ENCODE assay signal across 18 cellular contexts in genomic region chr3:72164635-72164978, GRCh38.
DNase-seq lines count a peak whose midpoint lies in the region; ATAC-seq and TF ChIP-seq lines count a peak whose summit lies in the region.
"Had no signal": no experiment of that assay in that cellular context is flagged by ENCODE, and none has a peak within 500 bp of the region (broad histone marks: within the 10 kb centered on the region; RNA-seq: fewer than 3 reads in every experiment).

No MANE protein-coding gene starts in this region.

- no peak overlapping the region for H3K9ac ChIP-seq in BLaER1 treated with 17β-estradiol and CSF1 and Interleukin-3, amounts not matched to agents 10 nM and 100 nM
- no peak overlapping the region for H3K9ac ChIP-seq in neuronal stem cell (ENCODE audit: low read depth, low read length, poor library complexity)
- H3K9ac ChIP-seq: SK-N-SH had no signal

- H3K4me2 ChIP-seq in BLaER1 treated with 17β-estradiol and CSF1 and Interleukin-3, amounts not matched to agents 10 nM and 100 nM, result peak overlapping the region in 10 of 11 experiments; percentile 64 to 94 (median 86); a peak in 20 of 22 replicates
- no peak overlapping the region for H3K4me2 ChIP-seq in GM23338
- H3K4me2 ChIP-seq in OCI-LY7 (ENCODE audit: low read length), result peak overlapping the region; percentile 69
- no peak overlapping the region for H3K4me2 ChIP-seq in neuronal stem cell (ENCODE audit: insufficient read depth, low read length, poor library complexity, severe bottlenecking)
- H3K4me2 ChIP-seq: A549, SK-N-SH had no signal

- no peak overlapping the region for H2BK120ac ChIP-seq in neuronal stem cell (ENCODE audit: low read depth, low read length)

- no peaks in the 10 kb centered on the region for H3K9me3 ChIP-seq in BLaER1 treated with 17β-estradiol and CSF1 and Interleukin-3, amounts not matched to agents 10 nM and 100 nM (replicated peaks in 1 of 11)
- no peaks in the 10 kb centered on the region for H3K9me3 ChIP-seq in OCI-LY7 (ENCODE audit: low read length)
- H3K9me3 ChIP-seq in neuronal stem cell (replicated peaks in 1 of 2; ENCODE audit: control insufficient read depth in 2 of 2, insufficient read depth in 1 of 2, low read depth in 1 of 2, low read length in 2 of 2), result no peaks in the 10 kb centered on the region
- H3K9me3 ChIP-seq: A549, SK-N-SH had no signal

- H3K79me2 ChIP-seq in GM23338 (replicated peaks; ENCODE audit: insufficient read depth), result no peaks in the 10 kb centered on the region
- H3K79me2 ChIP-seq in OCI-LY7 (ENCODE audit: insufficient read depth, low read depth, low read length), result no peaks in the 10 kb centered on the region

- no peak for ATAC-seq in GM23338
- ATAC-seq in HG03135 (IDR thresholded peaks at IDR 0.05; ENCODE audit: unreplicated experiment), result no peak
- ATAC-seq: A549, Panc1, Right ventricle myocardium inferior had no signal

- H3K4ac ChIP-seq in neuronal stem cell (ENCODE audit: low read length), result no peak overlapping the region

- H2BK15ac ChIP-seq in neuronal stem cell (ENCODE audit: low read length), result no peak overlapping the region

- POLR2A ChIA-PET in OCI-LY7 (lab: Charles Lee), result interaction anchor here (0.6 to 2.9 kb wide), 13 partner anchors 9 to 281 kb away, joined by 3 to 24 read pairs (median 7); no protein-coding TSS in a partner anchor

- no peak overlapping the region for H3K4me3 ChIP-seq in BLaER1 treated with 17β-estradiol and CSF1 and Interleukin-3, amounts not matched to agents 10 nM and 100 nM
- H3K4me3 ChIP-seq in GM23338, result no peak overlapping the region
- peak overlapping the region; percentile 45 for H3K4me3 ChIP-seq in OCI-LY7 (ENCODE audit: low read depth, low read length, poor library complexity, severe bottlenecking)
- H3K4me3 ChIP-seq in neuronal stem cell (ENCODE audit: low read length in 2 of 2), result no peak overlapping the region
- H3K4me3 ChIP-seq: A549 had no signal

- H4K91ac ChIP-seq in neuronal stem cell (ENCODE audit: low read depth, low read length, poor library complexity), result no peak overlapping the region

- peaks cover 0 to 4% (median 0%) of the 10 kb centered on the region in 11 experiments; a peak in 2 of 22 replicates for H4K20me1 ChIP-seq in BLaER1 treated with 17β-estradiol and CSF1 and Interleukin-3, amounts not matched to agents 10 nM and 100 nM
- H4K20me1 ChIP-seq in GM23338 (replicated peaks; ENCODE audit: insufficient read depth) (no peaks in the 10 kb centered on the region), OCI-LY7 (ENCODE audit: insufficient read depth, low read length) (no peaks in the 10 kb centered on the region)

- peak overlapping the region; percentile 0 for H4K8ac ChIP-seq in neuronal stem cell (ENCODE audit: low read depth, low read length)

- H3K9me2 ChIP-seq in GM23338 (ENCODE audit: insufficient read depth) (no peaks in the 10 kb centered on the region), OCI-LY7 (ENCODE audit: insufficient read depth, low read length) (no peaks in the 10 kb centered on the region)
- H3K9me2 ChIP-seq: SK-N-SH had no signal

- H3K4me3 Mint-ChIP-seq in GM23338, result no peak overlapping the region
- no peak overlapping the region for H3K4me3 Mint-ChIP-seq in activated T-helper 1 cell treated with anti-CD3 and anti-CD28 coated beads, Interleukin-12 subunit alpha, Interleukin-12 subunit beta, Interleukin-2, Interleukin-4 antibody, amounts not matched to agents 30 ng/mL and 10 ng/mL and 1 ng/mL, durations not matched to agents 14 hours and 24 hours and 36 hours
- H3K4me3 Mint-ChIP-seq: CD14-positive monocyte had no signal

- no TSS peak for BruUV-seq in OCI-LY7 (replicated peaks; lab: Mats Ljungman, UMichigan)

- H3K4me1 Mint-ChIP-seq in GM23338, result peaks cover 9% of the 10 kb centered on the region
- H3K4me1 Mint-ChIP-seq in activated T-helper 1 cell treated with anti-CD3 and anti-CD28 coated beads, Interleukin-12 subunit alpha, Interleukin-12 subunit beta, Interleukin-2, Interleukin-4 antibody, amounts not matched to agents 30 ng/mL and 10 ng/mL and 1 ng/mL, durations not matched to agents 14 hours and 24 hours and 36 hours (ENCODE audit: low read depth), result no peaks in the 10 kb centered on the region

- no peak overlapping the region for H3K23ac ChIP-seq in neuronal stem cell (ENCODE audit: low read depth, low read length, poor library complexity)

- H2AFZ ChIP-seq in GM23338 (no peak overlapping the region), OCI-LY7 (ENCODE audit: low read length) (no peak overlapping the region), neuronal stem cell (ENCODE audit: low read length) (no peak overlapping the region)

- H3K4me1 ChIP-seq in BLaER1 treated with 17β-estradiol and CSF1 and Interleukin-3, amounts not matched to agents 10 nM and 100 nM, result peaks cover 31 to 47% (median 38%) of the 10 kb centered on the region in 10 experiments
- H3K4me1 ChIP-seq in GM23338 (ENCODE audit: insufficient read depth), result no peaks in the 10 kb centered on the region
- H3K4me1 ChIP-seq in OCI-LY7 (ENCODE audit: insufficient read depth, low read length, poor library complexity, severe bottlenecking), result peaks cover 49% of the 10 kb centered on the region
- H3K4me1 ChIP-seq in neuronal stem cell (ENCODE audit: control insufficient read depth in 2 of 2, insufficient read depth in 1 of 2, low read depth in 1 of 2, low read length in 2 of 2), result peaks cover 0 to 13% of the 10 kb centered on the region in 2 donors

- H2AK5ac ChIP-seq in neuronal stem cell (ENCODE audit: low read depth, low read length), result no peak overlapping the region

- H3K27me3 Mint-ChIP-seq in GM23338 (ENCODE audit: insufficient read depth, low read depth, poor library complexity), result peaks cover 4% of the 10 kb centered on the region
- peaks cover 5% of the 10 kb centered on the region for H3K27me3 Mint-ChIP-seq in activated T-helper 1 cell treated with anti-CD3 and anti-CD28 coated beads, Interleukin-12 subunit alpha, Interleukin-12 subunit beta, Interleukin-2, Interleukin-4 antibody, amounts not matched to agents 30 ng/mL and 10 ng/mL and 1 ng/mL, durations not matched to agents 14 hours and 24 hours and 36 hours (ENCODE audit: insufficient read depth)

- peak overlapping the region; percentile 60; the same call in 1 of the 2 replicates for H3K27ac Mint-ChIP-seq in GM23338
- H3K27ac Mint-ChIP-seq in activated T-helper 1 cell treated with anti-CD3 and anti-CD28 coated beads, Interleukin-12 subunit alpha, Interleukin-12 subunit beta, Interleukin-2, Interleukin-4 antibody, amounts not matched to agents 30 ng/mL and 10 ng/mL and 1 ng/mL, durations not matched to agents 14 hours and 24 hours and 36 hours, result no peak overlapping the region

- H3F3A ChIP-seq in GM23338 (replicated peaks; ENCODE audit: low read depth), result no peaks in the 10 kb centered on the region

- H2BK12ac ChIP-seq in neuronal stem cell (ENCODE audit: low read length), result no peak overlapping the region

- H3K27ac ChIP-seq in BLaER1 treated with 17β-estradiol and CSF1 and Interleukin-3, amounts not matched to agents 10 nM and 100 nM, result no peak overlapping the region; a peak in 2 of 22 replicates
- H3K27ac ChIP-seq in GM23338 (ENCODE audit: low read depth) (no peak overlapping the region), OCI-LY7 (ENCODE audit: low read depth, low read length, poor library complexity, severe bottlenecking) (peak overlapping the region; percentile 90), neuronal stem cell (replicated peaks; ENCODE audit: low read length) (no peak overlapping the region)
- H3K27ac ChIP-seq: A549 had no signal

- no peak overlapping the region for H3K14ac ChIP-seq in neuronal stem cell (ENCODE audit: low read length)

- H3K79me1 ChIP-seq in neuronal stem cell (ENCODE audit: low read depth, low read length), result no peaks in the 10 kb centered on the region

- intact Hi-C loops in OCI-LY7 (cut with micrococcal nuclease; ENCODE audit: unreplicated experiment), result loop anchor here (1.0 to 5.0 kb wide), 9 partner anchors 63 to 658 kb away; partner anchors contain the start of gene RYBP
- intact Hi-C loops in activated T-helper 1 cell treated with anti-CD3 and anti-CD28 coated beads, Interleukin-12 subunit alpha, Interleukin-12 subunit beta, Interleukin-2, Interleukin-4 antibody, amounts not matched to agents 30 ng/mL and 10 ng/mL and 1 ng/mL, durations not matched to agents 14 hours and 24 hours and 36 hours (cut with micrococcal nuclease), result no loop called here

- no peaks in the 10 kb centered on the region for H3K36me3 ChIP-seq in BLaER1 treated with 17β-estradiol and CSF1 and Interleukin-3, amounts not matched to agents 10 nM and 100 nM
- H3K36me3 ChIP-seq in GM23338 (ENCODE audit: insufficient read depth) (no peaks in the 10 kb centered on the region), OCI-LY7 (ENCODE audit: insufficient read depth, low read length) (no peaks in the 10 kb centered on the region), neuronal stem cell (replicated peaks in 1 of 2; ENCODE audit: control insufficient read depth in 2 of 2, insufficient read depth in 2 of 2, low read length in 2 of 2) (no peaks in the 10 kb centered on the region)

- no peaks in the 10 kb centered on the region for H3K36me3 Mint-ChIP-seq in GM23338 (ENCODE audit: low read depth)
- no peaks in the 10 kb centered on the region for H3K36me3 Mint-ChIP-seq in activated T-helper 1 cell treated with anti-CD3 and anti-CD28 coated beads, Interleukin-12 subunit alpha, Interleukin-12 subunit beta, Interleukin-2, Interleukin-4 antibody, amounts not matched to agents 30 ng/mL and 10 ng/mL and 1 ng/mL, durations not matched to agents 14 hours and 24 hours and 36 hours (ENCODE audit: low read depth)
- H3K36me3 Mint-ChIP-seq: CD14-positive monocyte had no signal

- no CpG with 5 or more reads among the region's 5 CpGs for WGBS in neuronal stem cell (ENCODE audit: extremely low coverage in 2 of 2, insufficient read length in 2 of 2, insufficient replicate concordance in 1 of 2), 2 donors

- peaks cover 0 to 10% (median 0%) of the 10 kb centered on the region in 11 experiments; a peak in 3 of 22 replicates for H3K27me3 ChIP-seq in BLaER1 treated with 17β-estradiol and CSF1 and Interleukin-3, amounts not matched to agents 10 nM and 100 nM
- H3K27me3 ChIP-seq in GM23338 (ENCODE audit: insufficient read depth), result no peaks in the 10 kb centered on the region
- H3K27me3 ChIP-seq in neuronal stem cell (ENCODE audit: control insufficient read depth in 3 of 3, insufficient read depth in 3 of 3, low read depth in 1 of 3, low read length in 3 of 3), result no peaks in the 10 kb centered on the region

- CTCF ChIA-PET in OCI-LY7 (lab: Charles Lee; ENCODE audit: unreplicated experiment), result interaction anchor here (0.6 to 1.0 kb wide), 5 partner anchors 9 to 106 kb away, joined by 3 to 5 read pairs (median 3); no protein-coding TSS in a partner anchor

- no peak for TF ChIP-seq CTCF in GM23338 (conservative IDR thresholded peaks at IDR 0.05; ENCODE audit: low read depth in 2 of 2)
- TF ChIP-seq CTCF in OCI-LY7 (conservative IDR thresholded peaks at IDR 0.05; ENCODE audit: low read length), result no peak

- no peaks in the 10 kb centered on the region for H3K9me3 Mint-ChIP-seq in GM23338
- no peaks in the 10 kb centered on the region for H3K9me3 Mint-ChIP-seq in activated T-helper 1 cell treated with anti-CD3 and anti-CD28 coated beads, Interleukin-12 subunit alpha, Interleukin-12 subunit beta, Interleukin-2, Interleukin-4 antibody, amounts not matched to agents 30 ng/mL and 10 ng/mL and 1 ng/mL, durations not matched to agents 14 hours and 24 hours and 36 hours

- H2BK5ac ChIP-seq in neuronal stem cell (ENCODE audit: low read length), result no peak overlapping the region

- H3K18ac ChIP-seq in neuronal stem cell (ENCODE audit: low read length), result no peak overlapping the region

- DNase-seq in GM23338 (ENCODE audit: low spot score), result no peak
- no peak for DNase-seq in OCI-LY7 (ENCODE audit: low spot score)
- no peak for DNase-seq in neuronal stem cell (ENCODE audit: low spot score)
- no peak for DNase-seq in NCI-H69 (lab: John Stamatoyannopoulos, UW)
- no peak for DNase-seq in activated T-helper 1 cell treated with anti-CD3 and anti-CD28 coated beads, Interleukin-12 subunit alpha, Interleukin-12 subunit beta, Interleukin-2, Interleukin-4 antibody, amounts not matched to agents 30 ng/mL and 10 ng/mL and 1 ng/mL, durations not matched to agents 14 hours and 24 hours and 36 hours (ENCODE audit: low spot score)
- DNase-seq in NCI-H748 (lab: John Stamatoyannopoulos, UW; ENCODE audit: unreplicated experiment), result no peak
- DNase-seq: GOT3, NCI-H1105, NCI-H1694 treated with DMSO at 0.1 percent for 48 hours, NCI-H526 treated with DMSO at 0.1 percent for 48 hours, SK-N-SH, T-helper 1 cell had no signal

Comparison
In these comparisons a context has a peak if more than half of its experiments do, and no peak if none do; other contexts are left out.
1. H3K4me2 ChIP-seq: peak in BLaER1 treated with 17β-estradiol and CSF1 and Interleukin-3, amounts not matched to agents 10 nM and 100 nM (10 of 11) and OCI-LY7 (single experiment); none in GM23338 (single experiment) and neuronal stem cell (single experiment).